In the genomic region with DNA sequence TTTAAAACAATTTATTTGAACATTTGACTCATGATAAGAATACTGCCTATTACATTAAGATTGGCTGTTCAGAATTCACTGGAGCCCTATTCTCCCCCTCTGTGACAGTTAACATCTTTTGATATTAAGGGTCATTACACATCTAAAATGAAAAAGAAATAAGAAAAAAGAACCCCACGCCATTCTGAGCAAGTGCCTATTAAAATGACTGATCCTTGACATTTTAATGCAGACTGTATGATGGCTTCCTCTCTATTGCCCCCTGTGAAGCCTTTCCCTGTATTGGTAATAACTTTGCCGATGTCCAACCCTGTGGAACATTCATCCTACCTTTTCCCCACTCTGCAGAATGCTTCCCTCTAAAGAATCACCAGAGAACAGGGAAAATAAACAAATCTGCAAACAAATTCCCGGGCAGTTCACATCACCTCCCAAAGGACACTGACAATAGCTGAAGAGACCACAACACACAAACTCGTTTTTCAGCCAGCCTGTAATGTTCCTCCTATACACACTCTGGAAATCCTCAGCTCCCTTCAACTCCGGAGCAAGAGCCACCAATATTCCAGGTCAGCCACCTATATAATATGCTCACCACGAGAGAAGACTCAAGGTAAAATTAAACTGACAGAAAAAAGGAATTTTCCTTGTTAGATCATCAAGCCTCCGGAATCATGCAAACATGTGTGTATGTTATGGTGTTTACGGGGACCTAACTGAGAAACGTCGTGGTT, we compare ENCODE assay signal across 9 cellular contexts. TPM values are rescaled to one million over a fixed set of nuclear protein-coding genes. Genes with fewer than 3 reads are reported as not detected.
DNase-seq lines count a peak whose midpoint lies in the region; ATAC-seq and TF ChIP-seq lines count a peak whose summit lies in the region.
"Had no signal": no experiment of that assay in that cellular context is flagged by ENCODE, and none has a peak within 500 bp of the region (broad histone marks: within the 10 kb centered on the region; RNA-seq: fewer than 3 reads in every experiment).

No MANE protein-coding gene starts in this region.

- H3K9ac ChIP-seq in HUES6 (ENCODE audit: low read length) (no peak overlapping the region), neural cell (ENCODE audit: low read length) (peak overlapping the region; percentile 91)

- H3K36me3 ChIP-seq in HUES6 (ENCODE audit: control insufficient read depth, insufficient read depth, low read length) (no peaks in the 10 kb centered on the region), brain microvascular endothelial cell (replicated peaks) (no peaks in the 10 kb centered on the region), neural cell (ENCODE audit: insufficient read depth, low read length) (no peaks in the 10 kb centered on the region)

- H3K4me2 ChIP-seq in neural cell (ENCODE audit: low read length) = peak overlapping the region; percentile 79

- peaks cover 30% of the 10 kb centered on the region for H3K36me3 Mint-ChIP-seq in Calu3 (ENCODE audit: insufficient read depth, unreplicated experiment)

- peaks cover 86% of the 10 kb centered on the region for H3K27me3 ChIP-seq in HUES6 (ENCODE audit: control insufficient read depth, insufficient read depth, low read length)
- H3K27me3 ChIP-seq in brain microvascular endothelial cell (replicated peaks) = no peaks in the 10 kb centered on the region
- H3K27me3 ChIP-seq in neural cell (ENCODE audit: insufficient read depth, low read depth, low read length) = no peaks in the 10 kb centered on the region

- H3K27ac ChIP-seq in HUES6 (ENCODE audit: low read depth, low read length) (no peak overlapping the region), brain microvascular endothelial cell (no peak overlapping the region), neural cell (ENCODE audit: low read length) (peak overlapping the region; percentile 87)

- peak overlapping the region; percentile 93 for H3K4me3 Mint-ChIP-seq in Calu3 (ENCODE audit: low read depth, unreplicated experiment)

- DNase-seq in Calu3 = no peak
- DNase-seq in brain microvascular endothelial cell = no peak
- DNase-seq in amygdala (lab: John Stamatoyannopoulos, UW) = no peak
- DNase-seq in NCI-H146 treated with DMSO at 0.1 percent for 48 hours (lab: John Stamatoyannopoulos, UW; ENCODE audit: unreplicated experiment) = no peak
- no peak for DNase-seq in left cardiac atrium

- TF ChIP-seq CTCF in Calu3 (IDR thresholded peaks at IDR 0.05; ENCODE audit: unreplicated experiment) (no peak), brain microvascular endothelial cell (IDR thresholded peaks at IDR 0.05; ENCODE audit: low read depth, low read length, missing control alignments) (peak; percentile 8), neural cell (IDR thresholded peaks at IDR 0.05; ENCODE audit: poor library complexity, severe bottlenecking) (peak; percentile 35)

- no peak overlapping the region for H3K27ac Mint-ChIP-seq in Calu3 (ENCODE audit: unreplicated experiment)

- TF ChIP-seq RAD21 in neural cell (conservative IDR thresholded peaks at IDR 0.05) = no peak

- ATAC-seq in GM19463 (IDR thresholded peaks at IDR 0.05; ENCODE audit: unreplicated experiment) (no peak), left cardiac atrium (no peak)

- intact Hi-C loops in Calu3 (cut with micrococcal nuclease; ENCODE audit: unreplicated experiment) = no loop called here
- intact Hi-C loops in left cardiac atrium (cut with DNase I) = no loop called here

- BruUV-seq in Calu3 (replicated peaks; lab: Mats Ljungman, UMichigan) = TSS peak; percentile 35

- H3K4me1 ChIP-seq in HUES6 (ENCODE audit: control insufficient read depth, insufficient read depth, low read length) = peaks cover 27% of the 10 kb centered on the region

- H3K9me2 ChIP-seq in neural cell (ENCODE audit: insufficient read depth, low read length) = no peaks in the 10 kb centered on the region

- H3K27me3 Mint-ChIP-seq in Calu3 (ENCODE audit: unreplicated experiment) = peaks cover 28% of the 10 kb centered on the region

- TF ChIP-seq EP300 in neural cell (conservative IDR thresholded peaks at IDR 0.05; ENCODE audit: poor library complexity, severe bottlenecking) = peak; percentile 37

- H3K4me3 ChIP-seq in HUES6 (ENCODE audit: low read depth, low read length) (peak overlapping the region; percentile 82; the same call in 1 of the 2 replicates), brain microvascular endothelial cell (ENCODE audit: low read depth, low read length) (no peak overlapping the region), neural cell (ENCODE audit: low read length) (peak overlapping the region; percentile 91)

- peaks cover 45% of the 10 kb centered on the region for H3K79me2 ChIP-seq in neural cell (replicated peaks; ENCODE audit: insufficient read depth, low read length)

- no peaks in the 10 kb centered on the region for H4K20me1 ChIP-seq in neural cell (ENCODE audit: insufficient read depth)

- no peak overlapping the region for H2AFZ ChIP-seq in neural cell (ENCODE audit: low read depth, low read length)

- H3K9me3 Mint-ChIP-seq in Calu3 (ENCODE audit: low read depth, unreplicated experiment) = no peaks in the 10 kb centered on the region

- peaks cover 9% of the 10 kb centered on the region for H3K4me1 Mint-ChIP-seq in Calu3 (ENCODE audit: low read depth, unreplicated experiment)

- H3F3A ChIP-seq in neural cell (ENCODE audit: insufficient read depth, low read length, poor library complexity, severe bottlenecking) = peaks cover 16% of the 10 kb centered on the region

- no peaks in the 10 kb centered on the region for H3K9me3 ChIP-seq in HUES6 (ENCODE audit: control insufficient read depth, insufficient read depth, low read depth, low read length)
- H3K9me3 ChIP-seq in neural cell (ENCODE audit: low read length) = no peaks in the 10 kb centered on the region

- CTCF ChIA-PET in Calu3 (lab: Charles Lee) = interaction anchor here (1.0 kb wide), 1 partner anchor 31 kb away, joined by 10 read pairs; no protein-coding TSS in a partner anchor

- in situ Hi-C loops in brain microvascular endothelial cell (cut with HindIII; ENCODE audit: low pct_ligation_motif_present, low sequenced_read_pairs) = no loop called here

TF ChIP-seq in neural cell, 6 proteins besides CTCF, POLR2A, EP300 and RAD21:
- TF ChIP-seq SMC3 (conservative IDR thresholded peaks at IDR 0.05; ENCODE audit: poor library complexity) (no peak), POLR2AphosphoS5 (IDR thresholded peaks at IDR 0.05) (no peak), EZH2 (IDR thresholded peaks at IDR 0.05; ENCODE audit: borderline replicate concordance, insufficient read depth, low read length, poor library complexity, severe bottlenecking) (no peak), MXI1 (conservative IDR thresholded peaks at IDR 0.05; ENCODE audit: poor library complexity, severe bottlenecking) (peak; percentile 33)
- TF ChIP-seq, protein P1, sequence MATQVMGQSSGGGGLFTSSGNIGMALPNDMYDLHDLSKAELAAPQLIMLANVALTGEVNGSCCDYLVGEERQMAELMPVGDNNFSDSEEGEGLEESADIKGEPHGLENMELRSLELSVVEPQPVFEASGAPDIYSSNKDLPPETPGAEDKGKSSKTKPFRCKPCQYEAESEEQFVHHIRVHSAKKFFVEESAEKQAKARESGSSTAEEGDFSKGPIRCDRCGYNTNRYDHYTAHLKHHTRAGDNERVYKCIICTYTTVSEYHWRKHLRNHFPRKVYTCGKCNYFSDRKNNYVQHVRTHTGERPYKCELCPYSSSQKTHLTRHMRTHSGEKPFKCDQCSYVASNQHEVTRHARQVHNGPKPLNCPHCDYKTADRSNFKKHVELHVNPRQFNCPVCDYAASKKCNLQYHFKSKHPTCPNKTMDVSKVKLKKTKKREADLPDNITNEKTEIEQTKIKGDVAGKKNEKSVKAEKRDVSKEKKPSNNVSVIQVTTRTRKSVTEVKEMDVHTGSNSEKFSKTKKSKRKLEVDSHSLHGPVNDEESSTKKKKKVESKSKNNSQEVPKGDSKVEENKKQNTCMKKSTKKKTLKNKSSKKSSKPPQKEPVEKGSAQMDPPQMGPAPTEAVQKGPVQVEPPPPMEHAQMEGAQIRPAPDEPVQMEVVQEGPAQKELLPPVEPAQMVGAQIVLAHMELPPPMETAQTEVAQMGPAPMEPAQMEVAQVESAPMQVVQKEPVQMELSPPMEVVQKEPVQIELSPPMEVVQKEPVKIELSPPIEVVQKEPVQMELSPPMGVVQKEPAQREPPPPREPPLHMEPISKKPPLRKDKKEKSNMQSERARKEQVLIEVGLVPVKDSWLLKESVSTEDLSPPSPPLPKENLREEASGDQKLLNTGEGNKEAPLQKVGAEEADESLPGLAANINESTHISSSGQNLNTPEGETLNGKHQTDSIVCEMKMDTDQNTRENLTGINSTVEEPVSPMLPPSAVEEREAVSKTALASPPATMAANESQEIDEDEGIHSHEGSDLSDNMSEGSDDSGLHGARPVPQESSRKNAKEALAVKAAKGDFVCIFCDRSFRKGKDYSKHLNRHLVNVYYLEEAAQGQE (IDR thresholded peaks at IDR 0.05; ENCODE audit: borderline replicate concordance) = peak; percentile 22

RNA-seq across cellular contexts. Expression of gene NIN, which starts 2.1 kb away (rescaled TPM):
- 19.1 and 26.6 TPM in 2 replicates for total RNA-seq in Calu3 (2022)
- 34.1 and 47.6 TPM in 2 replicates for polyA plus RNA-seq in neural cell
- polyA minus RNA-seq in neural cell = 57.9 and 63.6 TPM in 2 replicates
- total RNA-seq in left cardiac atrium = 10 to 100 TPM; 31.8 to 41.9 TPM

RNA-seq across cellular contexts. Expression of gene ABHD12B, which starts 42.9 kb away (rescaled TPM):
- total RNA-seq in Calu3 (2022) (not detected in 2 replicates), left cardiac atrium (under 1 TPM in 1 of 2 donors, not detected in 1; 0.18 TPM)
- not detected in 2 replicates for polyA plus RNA-seq in neural cell
- polyA minus RNA-seq in neural cell = not detected in 2 replicates
- total RNA-seq: activated CD8-positive, alpha-beta memory T cell treated with anti-CD3 and anti-CD28 coated beads for 36 hours had no signal
